1 cellular context compared by ENCODE assay signal in the genomic region with DNA sequence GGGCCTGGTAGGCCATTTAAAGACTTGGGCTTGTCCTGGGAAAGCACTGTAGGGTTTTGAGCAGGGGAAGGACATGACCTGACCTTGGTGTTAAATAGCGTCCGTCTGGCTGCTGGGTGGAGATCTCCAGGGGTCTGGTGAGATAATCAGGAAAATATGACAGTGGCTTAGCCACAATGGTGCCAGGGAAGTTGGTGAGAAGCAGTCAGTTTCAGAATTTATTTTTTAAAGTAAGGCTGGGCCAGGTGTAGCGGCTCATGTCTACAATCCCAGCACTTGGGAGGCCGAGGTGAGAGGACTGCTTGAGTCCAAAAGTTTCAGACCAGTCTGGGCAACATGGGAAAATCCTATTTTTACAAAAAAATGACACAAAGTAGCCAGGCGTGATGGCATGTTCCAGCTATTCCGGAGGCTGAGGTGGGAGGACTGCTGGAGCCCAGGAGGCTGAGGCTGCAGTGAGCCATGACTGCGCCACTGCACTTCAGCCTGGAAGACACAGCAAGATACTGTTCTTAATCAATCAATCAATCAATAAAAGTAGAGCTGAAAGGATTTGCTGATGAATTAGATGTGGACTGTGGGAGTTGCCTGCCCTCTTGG.
TF ChIP-seq lines count a peak whose summit lies in the region.

No MANE protein-coding gene starts in this region.

TF ChIP-seq in HCT116, 20 proteins besides CTCF, POLR2A, EP300 and RAD21 (continued from another document):
- TF ChIP-seq, protein P1, sequence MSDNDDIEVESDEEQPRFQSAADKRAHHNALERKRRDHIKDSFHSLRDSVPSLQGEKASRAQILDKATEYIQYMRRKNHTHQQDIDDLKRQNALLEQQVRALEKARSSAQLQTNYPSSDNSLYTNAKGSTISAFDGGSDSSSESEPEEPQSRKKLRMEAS (IDR thresholded peaks at IDR 0.05) = no peak
- TF ChIP-seq CBX3 (IDR thresholded peaks at IDR 0.05; ENCODE audit: low read depth) (no peak), POLR2AphosphoS5 (IDR thresholded peaks at IDR 0.05; ENCODE audit: low read depth, low read length) (no peak), EZH2phosphoT487 (IDR thresholded peaks at IDR 0.05; ENCODE audit: borderline replicate concordance) (no peak), FOSL1 (IDR thresholded peaks at IDR 0.05; ENCODE audit: low read depth) (no peak)
- TF ChIP-seq, protein P2, sequence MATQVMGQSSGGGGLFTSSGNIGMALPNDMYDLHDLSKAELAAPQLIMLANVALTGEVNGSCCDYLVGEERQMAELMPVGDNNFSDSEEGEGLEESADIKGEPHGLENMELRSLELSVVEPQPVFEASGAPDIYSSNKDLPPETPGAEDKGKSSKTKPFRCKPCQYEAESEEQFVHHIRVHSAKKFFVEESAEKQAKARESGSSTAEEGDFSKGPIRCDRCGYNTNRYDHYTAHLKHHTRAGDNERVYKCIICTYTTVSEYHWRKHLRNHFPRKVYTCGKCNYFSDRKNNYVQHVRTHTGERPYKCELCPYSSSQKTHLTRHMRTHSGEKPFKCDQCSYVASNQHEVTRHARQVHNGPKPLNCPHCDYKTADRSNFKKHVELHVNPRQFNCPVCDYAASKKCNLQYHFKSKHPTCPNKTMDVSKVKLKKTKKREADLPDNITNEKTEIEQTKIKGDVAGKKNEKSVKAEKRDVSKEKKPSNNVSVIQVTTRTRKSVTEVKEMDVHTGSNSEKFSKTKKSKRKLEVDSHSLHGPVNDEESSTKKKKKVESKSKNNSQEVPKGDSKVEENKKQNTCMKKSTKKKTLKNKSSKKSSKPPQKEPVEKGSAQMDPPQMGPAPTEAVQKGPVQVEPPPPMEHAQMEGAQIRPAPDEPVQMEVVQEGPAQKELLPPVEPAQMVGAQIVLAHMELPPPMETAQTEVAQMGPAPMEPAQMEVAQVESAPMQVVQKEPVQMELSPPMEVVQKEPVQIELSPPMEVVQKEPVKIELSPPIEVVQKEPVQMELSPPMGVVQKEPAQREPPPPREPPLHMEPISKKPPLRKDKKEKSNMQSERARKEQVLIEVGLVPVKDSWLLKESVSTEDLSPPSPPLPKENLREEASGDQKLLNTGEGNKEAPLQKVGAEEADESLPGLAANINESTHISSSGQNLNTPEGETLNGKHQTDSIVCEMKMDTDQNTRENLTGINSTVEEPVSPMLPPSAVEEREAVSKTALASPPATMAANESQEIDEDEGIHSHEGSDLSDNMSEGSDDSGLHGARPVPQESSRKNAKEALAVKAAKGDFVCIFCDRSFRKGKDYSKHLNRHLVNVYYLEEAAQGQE (IDR thresholded peaks at IDR 0.05; ENCODE audit: low read depth) = no peak
